ENCODE assay signal across 16 cellular contexts in genomic region chr4:147830102-147830463, GRCh38.
DNase-seq lines count a peak whose midpoint lies in the region; ATAC-seq, FAIRE-seq and TF ChIP-seq lines count a peak whose summit lies in the region.
"Had no signal": no experiment of that assay in that cellular context is flagged by ENCODE, and none has a peak within 500 bp of the region (broad histone marks: within the 10 kb centered on the region; RNA-seq: fewer than 3 reads in every experiment).

No MANE protein-coding gene starts in this region.

- H3K9me3 ChIP-seq in breast epithelium = no peaks in the 10 kb centered on the region
- no peaks in the 10 kb centered on the region for H3K9me3 ChIP-seq in keratinocyte (ENCODE audit: control insufficient read depth, low read depth, low read length)

- H3K4me3 Mint-ChIP-seq in CD14-positive monocyte (no peak overlapping the region), Calu3 (ENCODE audit: low read depth, unreplicated experiment) (no peak overlapping the region)

- ATAC-seq in HG02759 (IDR thresholded peaks at IDR 0.05; ENCODE audit: unreplicated experiment) = no peak
- ATAC-seq: K562 had no signal

- H3K4me2 ChIP-seq in keratinocyte (ENCODE audit: control insufficient read depth, extremely low read depth, insufficient read depth, low read depth, low read length) = peak overlapping the region; percentile 65

- peaks cover 0 to 13% of the 10 kb centered on the region in 2 donors for H3K4me1 ChIP-seq in breast epithelium
- H3K4me1 ChIP-seq in keratinocyte (ENCODE audit: control insufficient read depth, extremely low read depth, insufficient read depth, low read length) = peaks cover 63% of the 10 kb centered on the region

- peaks cover 0 to under 1% of the 10 kb centered on the region in 2 donors for H3K36me3 Mint-ChIP-seq in CD14-positive monocyte
- peaks cover 10% of the 10 kb centered on the region for H3K36me3 Mint-ChIP-seq in Calu3 (ENCODE audit: insufficient read depth, unreplicated experiment)

- H3K27ac ChIP-seq in breast epithelium = peak overlapping the region; percentile 83 to 88
- H3K27ac ChIP-seq in keratinocyte (ENCODE audit: control insufficient read depth, insufficient read depth, low read length) = peak overlapping the region; percentile 85
- peak overlapping the region in 16 of 21 experiments; percentile 18 to 85 (median 65) for H3K27ac ChIP-seq in skin epidermis

- H3K9me3 Mint-ChIP-seq in CD14-positive monocyte (peaks cover 0 to 3% (median 0%) of the 10 kb centered on the region in 7 donors), Calu3 (ENCODE audit: low read depth, unreplicated experiment) (no peaks in the 10 kb centered on the region)

- H3K4me1 Mint-ChIP-seq in CD14-positive monocyte (peaks cover 69% of the 10 kb centered on the region), Calu3 (ENCODE audit: low read depth, unreplicated experiment) (peaks cover 35% of the 10 kb centered on the region)

- H3K9ac ChIP-seq in keratinocyte (ENCODE audit: control insufficient read depth, extremely low read depth, insufficient read depth, low read length) = peak overlapping the region; percentile 43

- no peak for DNase-seq in CD14-positive monocyte (ENCODE audit: low spot score)
- DNase-seq in breast epithelium (ENCODE audit: low spot score in 2 of 2) = no peak
- no peak for DNase-seq in keratinocyte (ENCODE audit: low read depth, low spot score)
- no peak for DNase-seq in Calu3
- no peak for DNase-seq in activated naive CD4-positive, alpha-beta T cell (lab: John Stamatoyannopoulos, UW)
- no peak for DNase-seq in NCI-H187 (lab: John Stamatoyannopoulos, UW)
- DNase-seq: activated naive CD4-positive, alpha-beta T cell treated with anti-CD3 and anti-CD28 coated beads, Interleukin-2, amount 50 U/mL, for 16 hours; cerebellar nuclear complex; erythroblast; NCI-H1436; NCI-H526; RPMI8226 had no signal

- TF ChIP-seq POLR2A in breast epithelium (IDR thresholded peaks at IDR 0.05) = no peak

- H3K27me3 ChIP-seq in breast epithelium = no peaks in the 10 kb centered on the region
- H3K27me3 ChIP-seq in keratinocyte (ENCODE audit: control insufficient read depth, extremely low read depth, insufficient read depth, low read length) = no peaks in the 10 kb centered on the region

- no peaks in the 10 kb centered on the region for H3K9me1 ChIP-seq in keratinocyte (ENCODE audit: control insufficient read depth, extremely low read depth, insufficient read depth, low read length)

- intact Hi-C loops in CD14-positive monocyte (cut with micrococcal nuclease) (loop anchor here in 1 of 2 donors (5.0 to 10.0 kb wide), 3 partner anchors 37 to 615 kb away; partner anchors contain the start of gene NR3C2), breast epithelium (cut with DNase I; ENCODE audit: low total_unique reads) (no loop called here), Calu3 (cut with micrococcal nuclease; ENCODE audit: unreplicated experiment) (loop anchor here (5.0 kb wide), 1 partner anchor 38 kb away; no protein-coding TSS in a partner anchor)

- H3K36me3 ChIP-seq in breast epithelium (no peaks in the 10 kb centered on the region), keratinocyte (ENCODE audit: control insufficient read depth in 2 of 2, extremely low read depth in 1 of 2, insufficient read depth in 2 of 2, low read length in 2 of 2) (no peaks in the 10 kb centered on the region)

- H3K27ac Mint-ChIP-seq in CD14-positive monocyte = peak overlapping the region; percentile 38 to 98 (median 77)
- no peak overlapping the region for H3K27ac Mint-ChIP-seq in Calu3 (ENCODE audit: unreplicated experiment)

- no peaks in the 10 kb centered on the region for H4K20me1 ChIP-seq in keratinocyte (ENCODE audit: control insufficient read depth, extremely low read depth, insufficient read depth, low read length)

- peak overlapping the region; percentile 3 for H2AFZ ChIP-seq in keratinocyte (ENCODE audit: control insufficient read depth, low read length)

- BruUV-seq in Calu3 (replicated peaks; lab: Mats Ljungman, UMichigan) = no TSS peak

- H3K27me3 Mint-ChIP-seq in CD14-positive monocyte (ENCODE audit: low read depth in 3 of 3) = no peaks in the 10 kb centered on the region
- no peaks in the 10 kb centered on the region for H3K27me3 Mint-ChIP-seq in Calu3 (ENCODE audit: unreplicated experiment)

- TF ChIP-seq CTCF in CD14-positive monocyte (IDR thresholded peaks at IDR 0.05) = no peak
- TF ChIP-seq CTCF in breast epithelium (IDR thresholded peaks at IDR 0.05) = no peak
- no peak for TF ChIP-seq CTCF in keratinocyte (optimal IDR thresholded peaks at IDR 0.05 in 1 of 3, IDR thresholded peaks at IDR 0.05 in 1 of 3, conservative IDR thresholded peaks at IDR 0.05 in 1 of 3; ENCODE audit: extremely low read depth in 1 of 3, insufficient read depth in 2 of 3, low read length in 3 of 3)
- no peak for TF ChIP-seq CTCF in Calu3 (IDR thresholded peaks at IDR 0.05; ENCODE audit: unreplicated experiment)

- FAIRE-seq in keratinocyte (lab: Jason Lieb, UNC) = no peak
- FAIRE-seq: K562, TTC549 had no signal

- dilution Hi-C loops in keratinocyte (cut with MboI; ENCODE audit: extremely low pct_ligation_motif_present, low sequenced_read_pairs) = no loop called here

- H3K4me3 ChIP-seq in breast epithelium (no peak overlapping the region), keratinocyte (ENCODE audit: control insufficient read depth in 2 of 3, extremely low read depth in 1 of 3, insufficient read depth in 2 of 3, low read depth in 1 of 3, low read length in 3 of 3) (no peak overlapping the region), skin epidermis (no peak overlapping the region)
- H3K4me3 ChIP-seq: K562 had no signal

- peaks cover 5% of the 10 kb centered on the region for H3K79me2 ChIP-seq in keratinocyte (ENCODE audit: control insufficient read depth, insufficient read depth, low read length)

- CTCF ChIA-PET in Calu3 (lab: Charles Lee) = no interaction called here
